ENCODE assay signal across 1 cellular context in genomic region chr9:134213508-134214394, GRCh38.
A peak's percentile ranks its signal among the peaks of the same experiment; 100 is the strongest.
TF ChIP-seq lines count a peak whose summit lies in the region.

No MANE protein-coding gene starts in this region.

TF ChIP-seq in HepG2, 621 proteins besides CTCF, POLR2A, EP300 and RAD21 (continued from another document):
- TF ChIP-seq THRA (CRISPR knock-in tag; IDR thresholded peaks at IDR 0.05; ENCODE audit: borderline replicate concordance) (no peak), SP5 (CRISPR knock-in tag; IDR thresholded peaks at IDR 0.05; ENCODE audit: borderline replicate concordance, low read depth) (0 out of 2 replicates have a peak, but pooled peaks have one; percentile 26), ZBTB40 (IDR thresholded peaks at IDR 0.05) (no peak), ZBTB40 (CRISPR knock-in tag; IDR thresholded peaks at IDR 0.05) (0 out of 2 replicates have a peak, but pooled peaks have one; percentile 40), SAP130 (CRISPR knock-in tag; IDR thresholded peaks at IDR 0.05; ENCODE audit: low read depth) (no peak), SP140L (CRISPR knock-in tag; IDR thresholded peaks at IDR 0.05; ENCODE audit: borderline replicate concordance) (no peak), ZNF687 (CRISPR knock-in tag; IDR thresholded peaks at IDR 0.05) (peak; percentile 29; the same call in 1 of the 2 replicates), RXRA (CRISPR knock-in tag; IDR thresholded peaks at IDR 0.05) (peak; percentile 33), EED (CRISPR knock-in tag; IDR thresholded peaks at IDR 0.05) (no peak), ZNF281 (CRISPR knock-in tag; IDR thresholded peaks at IDR 0.05; ENCODE audit: borderline replicate concordance) (no peak), BRD4 (CRISPR knock-in tag; IDR thresholded peaks at IDR 0.05) (no peak), REST (IDR thresholded peaks at IDR 0.05; ENCODE audit: borderline replicate concordance in 1 of 2, low read depth in 1 of 2, low read length in 2 of 2) (no peak), ZNF407 (CRISPR knock-in tag; IDR thresholded peaks at IDR 0.05; ENCODE audit: not compliant biosample characterization) (no peak), KAT7 (CRISPR knock-in tag; IDR thresholded peaks at IDR 0.05; ENCODE audit: borderline replicate concordance) (no peak), HDAC1 (CRISPR knock-in tag; IDR thresholded peaks at IDR 0.05) (no peak), DRAP1 (CRISPR knock-in tag; IDR thresholded peaks at IDR 0.05) (no peak)
TF ChIP-seq in HepG2: peak in this region for 10.
